1 cellular context compared by ENCODE assay signal in the genomic region with DNA sequence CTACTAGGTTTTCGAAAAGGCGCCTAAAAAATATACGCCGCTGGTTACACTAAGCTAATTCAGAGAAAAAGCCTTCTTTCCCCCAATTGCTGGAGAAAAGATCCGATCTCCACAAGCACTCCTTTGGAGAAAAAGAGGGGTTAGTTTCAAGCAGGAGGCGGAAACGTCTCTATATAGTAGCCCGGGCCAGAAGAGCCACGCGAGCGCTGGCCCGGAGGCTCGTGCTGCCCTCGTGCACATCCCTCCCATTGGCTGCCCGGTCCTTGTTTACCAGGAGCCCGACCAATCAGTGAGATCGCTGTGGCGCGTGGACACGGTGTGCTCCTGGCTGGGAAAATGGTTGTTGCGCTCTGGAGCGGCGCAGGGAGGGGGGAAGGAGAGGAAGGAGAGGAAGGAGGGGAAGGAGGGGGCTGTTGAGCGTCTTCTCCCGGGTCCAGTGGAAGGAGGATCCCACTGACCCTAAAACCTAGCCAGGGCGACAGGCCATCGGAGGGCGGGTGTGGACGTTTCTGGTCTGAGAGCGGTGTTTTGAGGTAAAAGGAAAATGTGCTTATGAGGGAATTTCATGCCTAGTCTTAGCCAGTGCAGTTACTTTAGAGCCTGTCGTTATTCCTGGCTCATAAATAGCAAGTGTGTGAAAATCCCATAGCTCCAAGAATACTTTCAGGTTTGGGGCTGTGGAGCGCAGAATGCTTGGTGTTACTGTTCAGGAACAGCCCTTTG.
A peak's percentile ranks its signal among the peaks of the same experiment; 100 is the strongest.
TF ChIP-seq lines count a peak whose summit lies in the region.

A gene with protein sequence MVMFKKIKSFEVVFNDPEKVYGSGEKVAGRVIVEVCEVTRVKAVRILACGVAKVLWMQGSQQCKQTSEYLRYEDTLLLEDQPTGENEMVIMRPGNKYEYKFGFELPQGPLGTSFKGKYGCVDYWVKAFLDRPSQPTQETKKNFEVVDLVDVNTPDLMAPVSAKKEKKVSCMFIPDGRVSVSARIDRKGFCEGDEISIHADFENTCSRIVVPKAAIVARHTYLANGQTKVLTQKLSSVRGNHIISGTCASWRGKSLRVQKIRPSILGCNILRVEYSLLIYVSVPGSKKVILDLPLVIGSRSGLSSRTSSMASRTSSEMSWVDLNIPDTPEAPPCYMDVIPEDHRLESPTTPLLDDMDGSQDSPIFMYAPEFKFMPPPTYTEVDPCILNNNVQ (minus strand): TSS at position 147 of the 723 bp plus-strand sequence. CDS start 313 bp downstream, outside the sequence.

TF ChIP-seq in H1, 55 proteins besides CTCF, POLR2A, EP300 and RAD21:
- TF ChIP-seq YY1 (IDR thresholded peaks at IDR 0.05; ENCODE audit: low read depth, low read length) = peak; percentile 82
- TF ChIP-seq POLR2AphosphoS5 (IDR thresholded peaks at IDR 0.05; ENCODE audit: low read depth, low read length) = peak; percentile 62; the same call in 1 of the 2 replicates
- 0 out of 2 replicates have a peak, but pooled peaks have one; percentile 27 for TF ChIP-seq EGR1 (IDR thresholded peaks at IDR 0.05; ENCODE audit: borderline replicate concordance, low read depth, low read length)
- TF ChIP-seq JUND (IDR thresholded peaks at IDR 0.05; ENCODE audit: low read length) = no peak; the same call in 1 of the 2 replicates
- peak; percentile 36 for TF ChIP-seq SAP30 (IDR thresholded peaks at IDR 0.05; ENCODE audit: insufficient read depth, insufficient replicate concordance, low read length)
- no peak for TF ChIP-seq GABPA (IDR thresholded peaks at IDR 0.05; ENCODE audit: borderline replicate concordance, insufficient read depth, low read length)
- peak; percentile 73 for TF ChIP-seq CHD1 (IDR thresholded peaks at IDR 0.05; ENCODE audit: low read depth, low read length)
- TF ChIP-seq CEBPB (IDR thresholded peaks at IDR 0.05; ENCODE audit: low read depth, low read length) = no peak
- TF ChIP-seq SP4 (IDR thresholded peaks at IDR 0.05; ENCODE audit: low read length) = 0 out of 2 replicates have a peak, but pooled peaks have one; percentile 37
- TF ChIP-seq, protein P1, sequence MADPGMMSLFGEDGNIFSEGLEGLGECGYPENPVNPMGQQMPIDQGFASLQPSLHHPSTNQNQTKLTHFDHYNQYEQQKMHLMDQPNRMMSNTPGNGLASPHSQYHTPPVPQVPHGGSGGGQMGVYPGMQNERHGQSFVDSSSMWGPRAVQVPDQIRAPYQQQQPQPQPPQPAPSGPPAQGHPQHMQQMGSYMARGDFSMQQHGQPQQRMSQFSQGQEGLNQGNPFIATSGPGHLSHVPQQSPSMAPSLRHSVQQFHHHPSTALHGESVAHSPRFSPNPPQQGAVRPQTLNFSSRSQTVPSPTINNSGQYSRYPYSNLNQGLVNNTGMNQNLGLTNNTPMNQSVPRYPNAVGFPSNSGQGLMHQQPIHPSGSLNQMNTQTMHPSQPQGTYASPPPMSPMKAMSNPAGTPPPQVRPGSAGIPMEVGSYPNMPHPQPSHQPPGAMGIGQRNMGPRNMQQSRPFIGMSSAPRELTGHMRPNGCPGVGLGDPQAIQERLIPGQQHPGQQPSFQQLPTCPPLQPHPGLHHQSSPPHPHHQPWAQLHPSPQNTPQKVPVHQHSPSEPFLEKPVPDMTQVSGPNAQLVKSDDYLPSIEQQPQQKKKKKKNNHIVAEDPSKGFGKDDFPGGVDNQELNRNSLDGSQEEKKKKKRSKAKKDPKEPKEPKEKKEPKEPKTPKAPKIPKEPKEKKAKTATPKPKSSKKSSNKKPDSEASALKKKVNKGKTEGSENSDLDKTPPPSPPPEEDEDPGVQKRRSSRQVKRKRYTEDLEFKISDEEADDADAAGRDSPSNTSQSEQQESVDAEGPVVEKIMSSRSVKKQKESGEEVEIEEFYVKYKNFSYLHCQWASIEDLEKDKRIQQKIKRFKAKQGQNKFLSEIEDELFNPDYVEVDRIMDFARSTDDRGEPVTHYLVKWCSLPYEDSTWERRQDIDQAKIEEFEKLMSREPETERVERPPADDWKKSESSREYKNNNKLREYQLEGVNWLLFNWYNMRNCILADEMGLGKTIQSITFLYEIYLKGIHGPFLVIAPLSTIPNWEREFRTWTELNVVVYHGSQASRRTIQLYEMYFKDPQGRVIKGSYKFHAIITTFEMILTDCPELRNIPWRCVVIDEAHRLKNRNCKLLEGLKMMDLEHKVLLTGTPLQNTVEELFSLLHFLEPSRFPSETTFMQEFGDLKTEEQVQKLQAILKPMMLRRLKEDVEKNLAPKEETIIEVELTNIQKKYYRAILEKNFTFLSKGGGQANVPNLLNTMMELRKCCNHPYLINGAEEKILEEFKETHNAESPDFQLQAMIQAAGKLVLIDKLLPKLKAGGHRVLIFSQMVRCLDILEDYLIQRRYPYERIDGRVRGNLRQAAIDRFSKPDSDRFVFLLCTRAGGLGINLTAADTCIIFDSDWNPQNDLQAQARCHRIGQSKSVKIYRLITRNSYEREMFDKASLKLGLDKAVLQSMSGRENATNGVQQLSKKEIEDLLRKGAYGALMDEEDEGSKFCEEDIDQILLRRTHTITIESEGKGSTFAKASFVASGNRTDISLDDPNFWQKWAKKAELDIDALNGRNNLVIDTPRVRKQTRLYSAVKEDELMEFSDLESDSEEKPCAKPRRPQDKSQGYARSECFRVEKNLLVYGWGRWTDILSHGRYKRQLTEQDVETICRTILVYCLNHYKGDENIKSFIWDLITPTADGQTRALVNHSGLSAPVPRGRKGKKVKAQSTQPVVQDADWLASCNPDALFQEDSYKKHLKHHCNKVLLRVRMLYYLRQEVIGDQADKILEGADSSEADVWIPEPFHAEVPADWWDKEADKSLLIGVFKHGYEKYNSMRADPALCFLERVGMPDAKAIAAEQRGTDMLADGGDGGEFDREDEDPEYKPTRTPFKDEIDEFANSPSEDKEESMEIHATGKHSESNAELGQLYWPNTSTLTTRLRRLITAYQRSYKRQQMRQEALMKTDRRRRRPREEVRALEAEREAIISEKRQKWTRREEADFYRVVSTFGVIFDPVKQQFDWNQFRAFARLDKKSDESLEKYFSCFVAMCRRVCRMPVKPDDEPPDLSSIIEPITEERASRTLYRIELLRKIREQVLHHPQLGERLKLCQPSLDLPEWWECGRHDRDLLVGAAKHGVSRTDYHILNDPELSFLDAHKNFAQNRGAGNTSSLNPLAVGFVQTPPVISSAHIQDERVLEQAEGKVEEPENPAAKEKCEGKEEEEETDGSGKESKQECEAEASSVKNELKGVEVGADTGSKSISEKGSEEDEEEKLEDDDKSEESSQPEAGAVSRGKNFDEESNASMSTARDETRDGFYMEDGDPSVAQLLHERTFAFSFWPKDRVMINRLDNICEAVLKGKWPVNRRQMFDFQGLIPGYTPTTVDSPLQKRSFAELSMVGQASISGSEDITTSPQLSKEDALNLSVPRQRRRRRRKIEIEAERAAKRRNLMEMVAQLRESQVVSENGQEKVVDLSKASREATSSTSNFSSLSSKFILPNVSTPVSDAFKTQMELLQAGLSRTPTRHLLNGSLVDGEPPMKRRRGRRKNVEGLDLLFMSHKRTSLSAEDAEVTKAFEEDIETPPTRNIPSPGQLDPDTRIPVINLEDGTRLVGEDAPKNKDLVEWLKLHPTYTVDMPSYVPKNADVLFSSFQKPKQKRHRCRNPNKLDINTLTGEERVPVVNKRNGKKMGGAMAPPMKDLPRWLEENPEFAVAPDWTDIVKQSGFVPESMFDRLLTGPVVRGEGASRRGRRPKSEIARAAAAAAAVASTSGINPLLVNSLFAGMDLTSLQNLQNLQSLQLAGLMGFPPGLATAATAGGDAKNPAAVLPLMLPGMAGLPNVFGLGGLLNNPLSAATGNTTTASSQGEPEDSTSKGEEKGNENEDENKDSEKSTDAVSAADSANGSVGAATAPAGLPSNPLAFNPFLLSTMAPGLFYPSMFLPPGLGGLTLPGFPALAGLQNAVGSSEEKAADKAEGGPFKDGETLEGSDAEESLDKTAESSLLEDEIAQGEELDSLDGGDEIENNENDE (IDR thresholded peaks at IDR 0.05; ENCODE audit: insufficient replicate concordance, low read length) = peak; percentile 38
- TF ChIP-seq FOSL1 (IDR thresholded peaks at IDR 0.05; ENCODE audit: insufficient read depth, low read depth, low read length) = 0 out of 2 replicates have a peak, but pooled peaks have one; percentile 52
- TF ChIP-seq TAF1 (IDR thresholded peaks at IDR 0.05; ENCODE audit: low read depth, low read length) = peak; percentile 97
- TF ChIP-seq CHD2 (IDR thresholded peaks at IDR 0.05; ENCODE audit: low read length) = peak; percentile 84
- peak; percentile 13; the same call in 1 of the 2 replicates for TF ChIP-seq RBBP5 (IDR thresholded peaks at IDR 0.05; ENCODE audit: borderline replicate concordance, low read depth, low read length)
- no peak for TF ChIP-seq BCL11A (IDR thresholded peaks at IDR 0.05; ENCODE audit: low read depth in 2 of 2, low read length in 2 of 2)
- TF ChIP-seq NRF1 (IDR thresholded peaks at IDR 0.05; ENCODE audit: low read depth, low read length) = peak; percentile 22
- no peak for TF ChIP-seq ZNF274 (IDR thresholded peaks at IDR 0.05; ENCODE audit: borderline replicate concordance, extremely low read depth, low read length)
- peak; percentile 58 for TF ChIP-seq PHF8 (conservative IDR thresholded peaks at IDR 0.05; ENCODE audit: low read depth, low read length)
- TF ChIP-seq TBP (IDR thresholded peaks at IDR 0.05; ENCODE audit: low read depth, low read length) = peak; percentile 97
- peak; percentile 94 for TF ChIP-seq TAF7 (optimal IDR thresholded peaks at IDR 0.05; ENCODE audit: borderline replicate concordance, low read depth, low read length)
- TF ChIP-seq NANOG (IDR thresholded peaks at IDR 0.05; ENCODE audit: insufficient read depth, low read depth, low read length, poor library complexity, severe bottlenecking) = no peak
- TF ChIP-seq SIN3A (conservative IDR thresholded peaks at IDR 0.05 in 1 of 2, IDR thresholded peaks at IDR 0.05 in 1 of 2; ENCODE audit: low read depth in 1 of 2, low read length in 2 of 2) = peak in 1 of 2 experiments; percentile 73; a peak in 1 of 4 replicates
- TF ChIP-seq ASH2L (IDR thresholded peaks at IDR 0.05; ENCODE audit: low read length) = peak; percentile 47
- TF ChIP-seq, protein P2, sequence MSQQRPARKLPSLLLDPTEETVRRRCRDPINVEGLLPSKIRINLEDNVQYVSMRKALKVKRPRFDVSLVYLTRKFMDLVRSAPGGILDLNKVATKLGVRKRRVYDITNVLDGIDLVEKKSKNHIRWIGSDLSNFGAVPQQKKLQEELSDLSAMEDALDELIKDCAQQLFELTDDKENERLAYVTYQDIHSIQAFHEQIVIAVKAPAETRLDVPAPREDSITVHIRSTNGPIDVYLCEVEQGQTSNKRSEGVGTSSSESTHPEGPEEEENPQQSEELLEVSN (IDR thresholded peaks at IDR 0.05) = peak; percentile 62
- TF ChIP-seq, protein P3, sequence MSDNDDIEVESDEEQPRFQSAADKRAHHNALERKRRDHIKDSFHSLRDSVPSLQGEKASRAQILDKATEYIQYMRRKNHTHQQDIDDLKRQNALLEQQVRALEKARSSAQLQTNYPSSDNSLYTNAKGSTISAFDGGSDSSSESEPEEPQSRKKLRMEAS (IDR thresholded peaks at IDR 0.05) = peak; percentile 92
- peak; percentile 86 for TF ChIP-seq GTF2F1 (IDR thresholded peaks at IDR 0.05; ENCODE audit: borderline replicate concordance, low read depth, low read length)
- TF ChIP-seq BACH1 (IDR thresholded peaks at IDR 0.05; ENCODE audit: low read length) = no peak
- peak; percentile 96 for TF ChIP-seq SP1 (IDR thresholded peaks at IDR 0.05; ENCODE audit: low read depth, low read length)
